In genomic region chr16:68833251-68833650, GRCh38 we compare ENCODE assay signal across 26 cellular contexts. TPM values are rescaled to one million over a fixed set of nuclear protein-coding genes. Genes with fewer than 3 reads are reported as not detected.
A peak's percentile ranks its signal among the peaks of the same experiment; 100 is the strongest.
DNase-seq lines count a peak whose midpoint lies in the region; ATAC-seq, FAIRE-seq and TF ChIP-seq lines count a peak whose summit lies in the region.
"Had no signal": no experiment of that assay in that cellular context is flagged by ENCODE, and none has a peak within 500 bp of the region (broad histone marks: within the 10 kb centered on the region; RNA-seq: fewer than 3 reads in every experiment).

No MANE protein-coding gene starts in this region.

- no peak for TF ChIP-seq POLR2A in K562 (conservative IDR thresholded peaks at IDR 0.05)

- no peak for ATAC-seq in activated naive CD8-positive, alpha-beta T cell treated with anti-CD3 and anti-CD28 coated beads, Interleukin-2, amount 10 ng/mL, durations not matched to agents 7 days and 5 days (ENCODE audit: low read depth)
- ATAC-seq in K562 (no peak), GM21717 (IDR thresholded peaks at IDR 0.05; ENCODE audit: unreplicated experiment) (no peak)
- ATAC-seq in stimulated activated memory B cell treated with anti-CD40 and anti-IgM and Interleukin-4, amounts not matched to agents 10 μg/mL and 1 μg/mL and 100 μg/mL, for 72 hours = no peak
- ATAC-seq: A549 had no signal

- no peak for TF ChIP-seq RAD21 in K562 (CRISPR knock-in tag; conservative IDR thresholded peaks at IDR 0.05 in 1 of 2, IDR thresholded peaks at IDR 0.05 in 1 of 2)

- H3K4me1 Mint-ChIP-seq in activated naive CD8-positive, alpha-beta T cell treated with anti-CD3 and anti-CD28 coated beads, Interleukin-2, amount 10 ng/mL, durations not matched to agents 7 days and 5 days = peaks cover 5% of the 10 kb centered on the region
- H3K4me1 Mint-ChIP-seq in activated naive CD8-positive, alpha-beta T cell treated with anti-CD3 and anti-CD28 coated beads for 36 hours = no peaks in the 10 kb centered on the region
- H3K4me1 Mint-ChIP-seq in Caco-2 (ENCODE audit: low read depth, unreplicated experiment) = peaks cover 8% of the 10 kb centered on the region
- H3K4me1 Mint-ChIP-seq in stimulated activated memory B cell treated with anti-CD40 and anti-IgM and Interleukin-4, amounts not matched to agents 10 μg/mL and 1 μg/mL and 100 μg/mL, for 72 hours = no peaks in the 10 kb centered on the region
- H3K4me1 Mint-ChIP-seq: CD8-positive, alpha-beta memory T cell had no signal

- POLR2A ChIA-PET in activated naive CD8-positive, alpha-beta T cell treated with anti-CD3 and anti-CD28 coated beads, Interleukin-2, amount 10 ng/mL, durations not matched to agents 7 days and 5 days (lab: Charles Lee) = interaction anchor here (0.7 kb wide), 1 partner anchor 180 kb away, joined by 4 read pairs; no protein-coding TSS in a partner anchor
- POLR2A ChIA-PET in Caco-2 (lab: Charles Lee) (interaction anchor here (0.6 kb wide), 1 partner anchor 156 kb away, joined by 5 read pairs; no protein-coding TSS in a partner anchor), K562 (lab: Yijun Ruan, JAX) (interaction anchor here (1.0 to 1.9 kb wide), 3 partner anchors 10 to 298 kb away, joined by 3 to 6 read pairs (median 4); no protein-coding TSS in a partner anchor)

- H3K9ac ChIP-seq in K562 (ENCODE audit: insufficient read depth in 1 of 2, low read depth in 2 of 2, low read length in 2 of 2) = no peak overlapping the region
- H3K9ac ChIP-seq: BLaER1 treated with 17β-estradiol and CSF1 and Interleukin-3, amounts not matched to agents 10 nM and 100 nM; GM23248 had no signal

- CTCF ChIA-PET in Caco-2 (lab: Charles Lee) (no interaction called here), K562 (lab: Yijun Ruan, JAX; ENCODE audit: low intra/inter-chr PET ratio) (no interaction called here)

- H3K27ac Mint-ChIP-seq in activated naive CD8-positive, alpha-beta T cell treated with anti-CD3 and anti-CD28 coated beads, Interleukin-2, amount 10 ng/mL, durations not matched to agents 7 days and 5 days = peak overlapping the region; percentile 12
- H3K27ac Mint-ChIP-seq in activated naive CD8-positive, alpha-beta T cell treated with anti-CD3 and anti-CD28 coated beads for 36 hours = no peak overlapping the region
- H3K27ac Mint-ChIP-seq in Caco-2 (ENCODE audit: unreplicated experiment) = peak overlapping the region; percentile 55
- H3K27ac Mint-ChIP-seq in stimulated activated memory B cell treated with anti-CD40 and anti-IgM and Interleukin-4, amounts not matched to agents 10 μg/mL and 1 μg/mL and 100 μg/mL, for 72 hours = no peak overlapping the region
- H3K27ac Mint-ChIP-seq: CD4-positive, alpha-beta T cell; CD8-positive, alpha-beta memory T cell had no signal

- peaks cover 10% of the 10 kb centered on the region for H3K27me3 Mint-ChIP-seq in activated naive CD8-positive, alpha-beta T cell treated with anti-CD3 and anti-CD28 coated beads, Interleukin-2, amount 10 ng/mL, durations not matched to agents 7 days and 5 days
- H3K27me3 Mint-ChIP-seq in activated naive CD8-positive, alpha-beta T cell treated with anti-CD3 and anti-CD28 coated beads for 36 hours = no peaks in the 10 kb centered on the region
- H3K27me3 Mint-ChIP-seq in Caco-2 (ENCODE audit: insufficient read depth, unreplicated experiment) = no peaks in the 10 kb centered on the region
- peaks cover 8% of the 10 kb centered on the region for H3K27me3 Mint-ChIP-seq in stimulated activated memory B cell treated with anti-CD40 and anti-IgM and Interleukin-4, amounts not matched to agents 10 μg/mL and 1 μg/mL and 100 μg/mL, for 72 hours

- no peak overlapping the region for H3K4me2 ChIP-seq in K562 (ENCODE audit: insufficient read depth, low read length)
- H3K4me2 ChIP-seq: A549; BLaER1 treated with 17β-estradiol and CSF1 and Interleukin-3, amounts not matched to agents 10 nM and 100 nM had no signal

- H3K4me1 ChIP-seq in Caco-2 (no peaks in the 10 kb centered on the region), K562 (replicated peaks in 1 of 2; ENCODE audit: control insufficient read depth in 2 of 2, insufficient read depth in 2 of 2, low read length in 2 of 2) (peaks cover 0 to 3% of the 10 kb centered on the region in 2 experiments; a peak in 1 of 5 replicates)
- H3K4me1 ChIP-seq: A549, BE2C had no signal

- in situ Hi-C loops in K562 (cut with MboI) = no loop called here

- H3K36me3 Mint-ChIP-seq in activated naive CD8-positive, alpha-beta T cell treated with anti-CD3 and anti-CD28 coated beads, Interleukin-2, amount 10 ng/mL, durations not matched to agents 7 days and 5 days = no peaks in the 10 kb centered on the region
- no peaks in the 10 kb centered on the region for H3K36me3 Mint-ChIP-seq in activated naive CD8-positive, alpha-beta T cell treated with anti-CD3 and anti-CD28 coated beads for 36 hours
- H3K36me3 Mint-ChIP-seq in Caco-2 (ENCODE audit: insufficient read depth, unreplicated experiment) = peaks cover 93% of the 10 kb centered on the region
- no peaks in the 10 kb centered on the region for H3K36me3 Mint-ChIP-seq in stimulated activated memory B cell treated with anti-CD40 and anti-IgM and Interleukin-4, amounts not matched to agents 10 μg/mL and 1 μg/mL and 100 μg/mL, for 72 hours
- H3K36me3 Mint-ChIP-seq: CD14-positive monocyte; CD8-positive, alpha-beta memory T cell had no signal

- no peaks in the 10 kb centered on the region for H3K79me2 ChIP-seq in K562 (ENCODE audit: control insufficient read depth, insufficient read depth, low read length)

- H3K27me3 ChIP-seq in Caco-2 (replicated peaks; ENCODE audit: control insufficient read depth, insufficient read depth, low read length) (no peaks in the 10 kb centered on the region), K562 (ENCODE audit: control insufficient read depth in 2 of 2, insufficient read depth in 2 of 2, low read length in 2 of 2) (peaks cover 19 to 21% of the 10 kb centered on the region in 2 experiments)
- H3K27me3 ChIP-seq: BE2C; BLaER1 treated with 17β-estradiol and CSF1 and Interleukin-3, amounts not matched to agents 10 nM and 100 nM had no signal

- no peaks in the 10 kb centered on the region for H3K9me3 Mint-ChIP-seq in activated naive CD8-positive, alpha-beta T cell treated with anti-CD3 and anti-CD28 coated beads, Interleukin-2, amount 10 ng/mL, durations not matched to agents 7 days and 5 days
- H3K9me3 Mint-ChIP-seq in activated naive CD8-positive, alpha-beta T cell treated with anti-CD3 and anti-CD28 coated beads for 36 hours = no peaks in the 10 kb centered on the region
- no peaks in the 10 kb centered on the region for H3K9me3 Mint-ChIP-seq in Caco-2 (ENCODE audit: unreplicated experiment)
- H3K9me3 Mint-ChIP-seq in stimulated activated memory B cell treated with anti-CD40 and anti-IgM and Interleukin-4, amounts not matched to agents 10 μg/mL and 1 μg/mL and 100 μg/mL, for 72 hours = peaks cover 2% of the 10 kb centered on the region
- H3K9me3 Mint-ChIP-seq: CD4-positive, alpha-beta T cell; CD8-positive, alpha-beta memory T cell had no signal

- TF ChIP-seq EP300 in K562 (IDR thresholded peaks at IDR 0.05; ENCODE audit: low read length) = no peak

- 6% methylated on average over 14 of the region's 14 CpGs for WGBS in K562 (ENCODE audit: insufficient coverage, low coverage, missing lambda C conversion rate)

- no peak for FAIRE-seq in K562 (lab: Jason Lieb, UNC)
- FAIRE-seq: A549, GM12891, GM18507, H1 had no signal

- peak overlapping the region; percentile 43 for H2AFZ ChIP-seq in K562 (ENCODE audit: low read depth, low read length)
- H2AFZ ChIP-seq: GM23248 had no signal

- H3K4me3 ChIP-seq in Caco-2 (ENCODE audit: low read depth, low read length) (no peak overlapping the region), K562 (no peak overlapping the region)
- H3K4me3 ChIP-seq: A549; BLaER1 treated with 17β-estradiol and CSF1 and Interleukin-3, amounts not matched to agents 10 nM and 100 nM; GM23248 had no signal

- BruUV-seq in Caco-2 (replicated peaks; lab: Mats Ljungman, UMichigan) = no TSS peak
- no TSS peak for BruUV-seq in K562 (replicated peaks; lab: Mats Ljungman, UMichigan)

- H3K9me3 ChIP-seq in Caco-2 (no peaks in the 10 kb centered on the region), K562 (replicated peaks; ENCODE audit: control insufficient read depth, insufficient read depth, low read depth, low read length) (no peaks in the 10 kb centered on the region; the same call in 1 of the 2 replicates)
- H3K9me3 ChIP-seq: A549; BE2C; BLaER1 treated with 17β-estradiol and CSF1 and Interleukin-3, amounts not matched to agents 10 nM and 100 nM had no signal

- no peak for DNase-seq in activated naive CD8-positive, alpha-beta T cell treated with anti-CD3 and anti-CD28 coated beads, Interleukin-2, amount 10 ng/mL, durations not matched to agents 7 days and 5 days
- DNase-seq in activated naive CD8-positive, alpha-beta T cell treated with anti-CD3 and anti-CD28 coated beads for 36 hours = no peak
- DNase-seq in Caco-2 (no peak), K562 (ENCODE audit: extremely low read depth in 1 of 4, low spot score in 3 of 4) (no peak), mesenteric fat pad (ENCODE audit: low spot score) (peak; percentile 73)
- DNase-seq: 8988T; ACHN; AML-193; BE2C; Calu3; CD4-positive, alpha-beta T cell; CD8-positive, alpha-beta memory T cell; DMS53; DMS79 treated with DMSO at 0.1 percent for 48 hours; GF-D8; GM23248; H7; HCEC 1CT had no signal

- H4K20me1 ChIP-seq in K562 (replicated peaks; ENCODE audit: control insufficient read depth, insufficient read depth, low read length) = no peaks in the 10 kb centered on the region
- H4K20me1 ChIP-seq: BLaER1 treated with 17β-estradiol and CSF1 and Interleukin-3, amounts not matched to agents 10 nM and 100 nM had no signal

- no peak overlapping the region for H3K4me3 Mint-ChIP-seq in activated naive CD8-positive, alpha-beta T cell treated with anti-CD3 and anti-CD28 coated beads, Interleukin-2, amount 10 ng/mL, durations not matched to agents 7 days and 5 days
- H3K4me3 Mint-ChIP-seq in activated naive CD8-positive, alpha-beta T cell treated with anti-CD3 and anti-CD28 coated beads for 36 hours = no peak overlapping the region
- H3K4me3 Mint-ChIP-seq in Caco-2 (ENCODE audit: unreplicated experiment) = no peak overlapping the region
- H3K4me3 Mint-ChIP-seq in stimulated activated memory B cell treated with anti-CD40 and anti-IgM and Interleukin-4, amounts not matched to agents 10 μg/mL and 1 μg/mL and 100 μg/mL, for 72 hours = no peak overlapping the region
- H3K4me3 Mint-ChIP-seq: CD14-positive monocyte; CD4-positive, alpha-beta T cell; CD8-positive, alpha-beta memory T cell had no signal

- intact Hi-C loops in Caco-2 (cut with micrococcal nuclease; ENCODE audit: unreplicated experiment) (no loop called here), K562 (cut with micrococcal nuclease) (no loop called here)

- no peak overlapping the region for H3K27ac ChIP-seq in K562 (ENCODE audit: extremely low read depth, low read depth, low read length)
- H3K27ac ChIP-seq: A549; BLaER1 treated with 17β-estradiol and CSF1 and Interleukin-3, amounts not matched to agents 10 nM and 100 nM; GM23248 had no signal

- H3K36me3 ChIP-seq in Caco-2 (ENCODE audit: control insufficient read depth, insufficient read depth, low read length) (peaks cover 6% of the 10 kb centered on the region), K562 (ENCODE audit: control insufficient read depth, insufficient read depth, low read length) (no peaks in the 10 kb centered on the region)
- H3K36me3 ChIP-seq: BE2C; BLaER1 treated with 17β-estradiol and CSF1 and Interleukin-3, amounts not matched to agents 10 nM and 100 nM had no signal

- TF ChIP-seq CTCF in Caco-2 (IDR thresholded peaks at IDR 0.05; ENCODE audit: insufficient read depth in 1 of 2, low read depth in 1 of 2, low read length in 1 of 2, severe bottlenecking in 1 of 2, unreplicated experiment in 1 of 2) = no peak
- no peak for TF ChIP-seq CTCF in K562 (IDR thresholded peaks at IDR 0.05 in 2 of 3, conservative IDR thresholded peaks at IDR 0.05 in 1 of 3; ENCODE audit: insufficient read depth in 2 of 3, low read depth in 1 of 3, low read length in 3 of 3)

- no peaks in the 10 kb centered on the region for H3K9me1 ChIP-seq in K562 (ENCODE audit: control insufficient read depth, insufficient read depth, low read length)

RNA-seq across cellular contexts. Expression of gene TANGO6, which starts 10.1 kb away (rescaled TPM):
- total RNA-seq in activated naive CD8-positive, alpha-beta T cell treated with anti-CD3 and anti-CD28 coated beads, Interleukin-2, amount 10 ng/mL, durations not matched to agents 7 days and 5 days = 10 to 100 TPM; 29.2 to 29.7 TPM
- total RNA-seq in activated naive CD8-positive, alpha-beta T cell treated with anti-CD3 and anti-CD28 coated beads for 36 hours = 10 to 100 TPM; 25.2 to 30.5 TPM
- 17.0 and 18.2 TPM in 2 replicates for total RNA-seq in Caco-2 (2022)
- 95.0 and 97.4 TPM in 2 replicates for total RNA-seq in K562 (2011; cell fraction: chromatin; rRNA removed; ENCODE audit: low replicate concordance)
- 43.9 and 44.3 TPM in 2 replicates for total RNA-seq in K562 (2011; cell fraction: nucleolus; rRNA removed)
- total RNA-seq in K562 (2011; cell fraction: nucleoplasm; rRNA removed) = 43.9 and 48.8 TPM in 2 replicates
- 10.9 and 12.2 TPM in 2 replicates for total RNA-seq in K562 (2014; rRNA removed)
- total RNA-seq in K562 (2014; rRNA removed; fragmentation: Illumina TruSeq; extraction: Trizol) = 10.6 and 13.2 TPM in 2 replicates
- total RNA-seq in K562 (2015; rRNA removed; fragmentation: Illumina TruSeq; extraction: Trizol) = 9.7 and 10.4 TPM in 2 replicates
- total RNA-seq in K562 (2021) = 15.2 and 15.7 TPM in 2 replicates
- polyA plus RNA-seq in K562 (2011; rRNA removed) = 9.4 and 9.6 TPM in 2 replicates
- polyA plus RNA-seq in K562 (2011; cell fraction: cytosol; rRNA removed) = 7.2 and 7.5 TPM in 2 replicates
- 9.5 and 12.7 TPM in 2 replicates for polyA plus RNA-seq in K562 (2011; cell fraction: nucleus; rRNA removed)
- polyA plus RNA-seq in K562 (2012) = 5.7 and 6.1 TPM in 2 replicates
- polyA plus RNA-seq in K562 (2014; fragmentation: Illumina TruSeq; extraction: Trizol) = 7.1 TPM in 2 replicates
- 1 to 10 TPM; 1.6 to 1.7 TPM for polyA plus RNA-seq in K562 (2014; fragmentation: Nextera tagmentation; extraction: Ambion mirVana)
- polyA plus RNA-seq in K562 (2014; rRNA removed) = 3.9 and 5.5 TPM in 2 replicates
- 37.9 and 48.8 TPM in 2 replicates for polyA minus RNA-seq in K562 (2011; rRNA and poly(A)+ RNA removed)
- polyA minus RNA-seq in K562 (2011; cell fraction: cytosol; rRNA and poly(A)+ RNA removed) = 16.8 and 28.3 TPM in 2 replicates
- 21.0 and 31.0 TPM in 2 replicates for polyA minus RNA-seq in K562 (2011; cell fraction: nucleus; rRNA and poly(A)+ RNA removed)
- total RNA-seq in mesenteric fat pad = 23.0 TPM

Comparison
In these comparisons a context has a peak if more than half of its experiments do, and no peak if none do; other contexts are left out.
1. H3K27ac Mint-ChIP-seq: peak in activated naive CD8-positive, alpha-beta T cell treated with anti-CD3 and anti-CD28 coated beads, Interleukin-2, amount 10 ng/mL, durations not matched to agents 7 days and 5 days (single experiment) and Caco-2 (single experiment); none in activated naive CD8-positive, alpha-beta T cell treated with anti-CD3 and anti-CD28 coated beads for 36 hours (single experiment) and stimulated activated memory B cell treated with anti-CD40 and anti-IgM and Interleukin-4, amounts not matched to agents 10 μg/mL and 1 μg/mL and 100 μg/mL, for 72 hours (single experiment).